In the genomic region with DNA sequence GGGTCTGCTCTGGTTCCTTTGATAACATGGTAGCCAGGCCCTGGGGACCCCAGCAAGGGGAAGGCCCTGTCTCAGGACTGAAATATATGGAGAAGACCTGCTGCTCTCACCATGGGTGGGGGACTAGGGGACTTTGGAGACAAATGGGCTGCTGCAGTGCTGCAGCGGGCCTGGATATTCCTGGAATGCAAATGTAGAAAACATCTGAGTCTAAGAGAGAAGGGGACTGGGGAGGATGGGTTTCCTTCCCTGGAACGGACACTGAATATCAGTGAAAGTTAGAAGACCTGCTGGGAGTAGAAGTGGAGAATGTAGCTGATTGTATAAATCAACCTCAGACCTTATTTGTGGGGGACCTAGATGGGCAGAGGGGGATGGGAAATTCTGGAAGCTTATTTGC, we compare ENCODE assay signal across 1 cellular context.
TF ChIP-seq lines count a peak whose summit lies in the region.

No MANE protein-coding gene starts in this region.

TF ChIP-seq in GM23338, 12 proteins besides CTCF, POLR2A, EP300 and RAD21 (continued from another document):
- no peak for TF ChIP-seq EZH2 (IDR thresholded peaks at IDR 0.05; ENCODE audit: low read depth, unreplicated experiment)
TF ChIP-seq in GM23338: peak in this region for 0.
